11 cellular contexts compared by ENCODE assay signal in the genomic region with DNA sequence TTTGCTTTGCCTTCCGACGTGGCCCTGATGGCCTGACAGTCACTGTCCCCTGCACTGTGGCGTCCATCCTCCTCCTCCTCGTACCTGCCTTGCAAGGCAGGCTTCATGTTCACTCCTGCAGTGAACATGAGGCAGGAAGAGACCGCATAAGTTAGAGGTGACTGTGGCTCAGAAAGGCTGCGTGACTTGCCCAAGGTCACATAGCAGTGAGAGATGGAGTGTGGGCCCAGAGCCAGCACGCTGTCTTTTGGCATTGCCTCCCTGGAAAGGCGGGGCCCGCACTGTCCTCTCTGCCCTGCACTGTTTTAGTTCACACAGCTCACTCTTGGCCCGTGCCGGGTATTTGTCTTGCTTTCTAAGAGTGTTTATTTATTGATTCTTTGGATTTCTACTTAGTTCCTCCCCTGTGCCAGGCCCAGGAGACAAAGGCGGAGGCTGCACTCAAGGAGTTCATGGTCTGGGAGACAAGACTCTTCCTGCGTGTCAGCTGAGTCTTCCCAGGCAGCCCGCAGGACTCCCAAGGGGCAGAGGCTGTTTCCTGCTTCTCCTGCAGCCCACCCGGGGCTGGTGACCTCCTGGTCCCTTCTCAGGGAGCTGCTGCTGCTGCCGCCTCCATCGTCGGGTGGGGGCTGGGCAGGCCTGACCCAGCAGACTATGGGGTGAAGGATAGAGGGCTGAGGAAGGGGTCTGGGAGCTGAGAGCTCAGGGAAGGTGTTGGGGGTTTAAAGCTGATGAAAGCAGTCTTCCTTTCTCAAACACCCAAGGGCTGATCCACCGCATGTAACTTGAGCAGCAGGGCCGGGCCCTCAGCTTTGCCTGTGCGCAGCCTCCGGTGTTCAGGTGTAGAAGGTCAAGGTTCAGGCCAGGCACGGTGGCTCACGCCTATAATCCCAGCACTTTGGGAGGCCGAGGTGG. TPM values are rescaled to one million over a fixed set of nuclear protein-coding genes. Genes with fewer than 3 reads are reported as not detected.
DNase-seq lines count a peak whose midpoint lies in the region; ATAC-seq and TF ChIP-seq lines count a peak whose summit lies in the region.
"Had no signal": no experiment of that assay in that cellular context is flagged by ENCODE, and none has a peak within 500 bp of the region (broad histone marks: within the 10 kb centered on the region; RNA-seq: fewer than 3 reads in every experiment).

No MANE protein-coding gene starts in this region.

- H3K27ac Mint-ChIP-seq in activated naive CD4-positive, alpha-beta T cell treated with anti-CD3 and anti-CD28 coated beads, Interleukin-2, amount 50 U/mL, for 24 hours, result peak overlapping the region; percentile 63
- H3K27ac Mint-ChIP-seq in natural killer cell, result peak overlapping the region; percentile 11 to 48

- no peaks in the 10 kb centered on the region for H3K9me3 Mint-ChIP-seq in activated naive CD4-positive, alpha-beta T cell treated with anti-CD3 and anti-CD28 coated beads, Interleukin-2, amount 50 U/mL, for 24 hours
- H3K9me3 Mint-ChIP-seq in natural killer cell, result no peaks in the 10 kb centered on the region

- no peak for ATAC-seq in natural killer cell
- ATAC-seq in GM18873 (IDR thresholded peaks at IDR 0.05; ENCODE audit: low FRiP score, unreplicated experiment), result no peak
- ATAC-seq in HG02981 (IDR thresholded peaks at IDR 0.05; ENCODE audit: unreplicated experiment), result no peak
- no peak for ATAC-seq in HG03175 (IDR thresholded peaks at IDR 0.05; ENCODE audit: unreplicated experiment)

- H3K4me1 Mint-ChIP-seq in activated naive CD4-positive, alpha-beta T cell treated with anti-CD3 and anti-CD28 coated beads, Interleukin-2, amount 50 U/mL, for 24 hours, result peaks cover 28% of the 10 kb centered on the region
- H3K4me1 Mint-ChIP-seq in natural killer cell, result peaks cover 25 to 43% of the 10 kb centered on the region in 2 donors

- in situ Hi-C loops in ACHN (cut with HindIII; ENCODE audit: low pct_ligation_motif_present, low pct_unique_long_range_greater_than_20kb, low sequenced_read_pairs), result no loop called here

- no peak for TF ChIP-seq CTCF in natural killer cell (IDR thresholded peaks at IDR 0.05)

- intact Hi-C loops in natural killer cell (cut with micrococcal nuclease), result no loop called here

- H3K4me3 Mint-ChIP-seq in activated naive CD4-positive, alpha-beta T cell treated with anti-CD3 and anti-CD28 coated beads, Interleukin-2, amount 50 U/mL, for 24 hours, result no peak overlapping the region
- no peak overlapping the region for H3K4me3 Mint-ChIP-seq in natural killer cell

- no peaks in the 10 kb centered on the region for H3K27me3 Mint-ChIP-seq in activated naive CD4-positive, alpha-beta T cell treated with anti-CD3 and anti-CD28 coated beads, Interleukin-2, amount 50 U/mL, for 24 hours
- no peaks in the 10 kb centered on the region for H3K27me3 Mint-ChIP-seq in natural killer cell (ENCODE audit: low read depth in 2 of 2)

- no peak for DNase-seq in activated naive CD4-positive, alpha-beta T cell (lab: John Stamatoyannopoulos, UW)
- DNase-seq in fibroblast of peridontal ligament (ENCODE audit: extremely low read depth) (peak; percentile 54), natural killer cell (no peak), ACHN (no peak)
- DNase-seq: activated T-cell treated with anti-CD3 and anti-CD28 coated beads, Interleukin-2, amount 50 U/mL, for 48 hours; nucleus accumbens had no signal

- no peaks in the 10 kb centered on the region for H3K36me3 Mint-ChIP-seq in activated naive CD4-positive, alpha-beta T cell treated with anti-CD3 and anti-CD28 coated beads, Interleukin-2, amount 50 U/mL, for 24 hours
- no peaks in the 10 kb centered on the region for H3K36me3 Mint-ChIP-seq in natural killer cell

RNA-seq across cellular contexts. Expression of gene CYGB, which starts 12.7 kb away (rescaled TPM):
- total RNA-seq in natural killer cell, result under 1 TPM; 0.12 to 0.33 (median 0.16) TPM

RNA-seq across cellular contexts. Expression of gene PRCD, which starts 15.0 kb away (rescaled TPM):
- 1 to 10 TPM in 1 of 3 donors, under 1 TPM in 2; 0.77 to 1.1 (median 0.82) TPM for total RNA-seq in natural killer cell

RNA-seq across cellular contexts. Expression of gene RHBDF2, which starts 23.6 kb away (rescaled TPM):
- total RNA-seq in natural killer cell, result 100 to 1,000 TPM; 194 to 233 (median 202) TPM

RNA-seq across cellular contexts. Expression of gene AANAT, which starts 57.5 kb away (rescaled TPM):
- under 1 TPM in 2 of 3 donors, not detected in 1; 0.28 to 0.50 TPM for total RNA-seq in natural killer cell
- total RNA-seq: LHCN-M2 had no signal
